In the genomic region with DNA sequence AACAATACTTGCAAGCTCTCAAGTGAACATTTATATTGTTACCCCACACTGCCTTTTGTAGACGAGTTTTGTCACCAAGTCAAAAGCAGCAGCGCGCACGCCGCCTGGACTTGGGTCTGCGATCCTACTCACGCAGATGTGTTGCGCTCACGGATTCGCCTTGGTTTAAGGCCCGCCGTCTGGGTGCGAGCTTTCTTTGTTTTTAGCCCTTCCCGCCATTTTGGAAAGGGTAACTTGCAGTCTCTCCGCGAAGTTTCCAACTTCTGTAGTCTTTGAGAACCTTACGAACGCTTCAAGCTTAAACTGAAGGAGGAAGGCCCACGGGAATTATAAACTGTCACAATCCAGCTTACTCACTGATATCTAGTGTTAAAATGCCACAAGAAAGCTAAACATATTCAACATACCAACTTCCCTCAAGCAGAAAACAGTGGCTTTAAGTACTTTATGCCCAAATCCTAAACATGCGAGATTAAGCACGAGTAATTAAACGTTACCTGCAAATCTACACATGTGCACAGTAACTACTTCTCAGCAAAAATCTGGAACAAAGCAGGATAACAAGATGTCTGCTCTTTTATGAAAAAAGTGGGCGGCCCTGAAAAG, we compare ENCODE assay signal across 8 cellular contexts.
DNase-seq lines count a peak whose midpoint lies in the region; ATAC-seq, FAIRE-seq and TF ChIP-seq lines count a peak whose summit lies in the region.

No MANE protein-coding gene starts in this region.

- intact Hi-C loops in naive thymus-derived CD4-positive, alpha-beta T cell (cut with micrococcal nuclease): loop anchor here (1.0 to 10.0 kb wide), 30 partner anchors 11 to 1608 kb away; a partner anchor contains a TSS
- intact Hi-C loops in upper lobe of right lung (cut with DNase I): no loop called here

- 1% methylated on average over 23 of the region's 23 CpGs for WGBS in esophagus, 2 donors

- no peak for TF ChIP-seq POLR2A in GM12892 (IDR thresholded peaks at IDR 0.05; ENCODE audit: low read depth, low read length)

- peaks cover 7 to 51% (median 33%) of the 10 kb centered on the region in 7 donors for H3K4me1 Mint-ChIP-seq in naive thymus-derived CD4-positive, alpha-beta T cell

- FAIRE-seq in GM12892 (lab: Jason Lieb, UNC): peak; percentile 71

- H3K27ac ChIP-seq in esophagus (ENCODE audit: low read depth in 2 of 2, low read length in 1 of 2) (peak overlapping the region; percentile 97 to 100), upper lobe of right lung (peak overlapping the region; percentile 91)
- peak overlapping the region; percentile 91 for H3K27ac ChIP-seq in naive thymus-derived CD4-positive, alpha-beta T cell (ENCODE audit: low read depth, low read length)

- H3K9me3 ChIP-seq in esophagus (ENCODE audit: control insufficient read depth in 2 of 2, insufficient read depth in 1 of 2, low read depth in 1 of 2, low read length in 1 of 2): no peaks in the 10 kb centered on the region
- no peaks in the 10 kb centered on the region for H3K9me3 ChIP-seq in naive thymus-derived CD4-positive, alpha-beta T cell (ENCODE audit: control insufficient read depth in 2 of 3, low read length in 3 of 3)
- no peaks in the 10 kb centered on the region for H3K9me3 ChIP-seq in upper lobe of right lung

- no peak for TF ChIP-seq CTCF in upper lobe of right lung (IDR thresholded peaks at IDR 0.05)

- H3K4me3 ChIP-seq in esophagus (ENCODE audit: low read depth in 1 of 2, low read length in 2 of 2): peak overlapping the region; percentile 64 to 81
- peak overlapping the region; percentile 88 for H3K4me3 ChIP-seq in naive thymus-derived CD4-positive, alpha-beta T cell (ENCODE audit: low read length)
- peak overlapping the region; percentile 62 for H3K4me3 ChIP-seq in upper lobe of right lung

- POLR2A ChIA-PET in naive thymus-derived CD4-positive, alpha-beta T cell (lab: Charles Lee): interaction anchor here (0.6 to 6.0 kb wide), 71 partner anchors 12 to 1609 kb away, joined by 3 to 362 read pairs (median 5); a partner anchor contains a TSS

- peak; percentile 19 for ATAC-seq in naive thymus-derived CD4-positive, alpha-beta T cell
- peak; percentile 33 for ATAC-seq in upper lobe of right lung
- no peak for ATAC-seq in HG02840 (IDR thresholded peaks at IDR 0.05; ENCODE audit: low FRiP score, unreplicated experiment)

- peaks cover 7 to 23% (median 15%) of the 10 kb centered on the region in 5 donors for H3K36me3 Mint-ChIP-seq in naive thymus-derived CD4-positive, alpha-beta T cell

- H3K27me3 ChIP-seq in esophagus (ENCODE audit: control insufficient read depth in 1 of 2, insufficient read depth in 2 of 2, low read length in 2 of 2) (no peaks in the 10 kb centered on the region), upper lobe of right lung (no peaks in the 10 kb centered on the region)
- no peaks in the 10 kb centered on the region for H3K27me3 ChIP-seq in naive thymus-derived CD4-positive, alpha-beta T cell (ENCODE audit: control insufficient read depth in 2 of 2, insufficient read depth in 2 of 2, low read length in 2 of 2)

- H3K9me3 Mint-ChIP-seq in naive thymus-derived CD4-positive, alpha-beta T cell: peaks cover 0 to 21% (median 5%) of the 10 kb centered on the region in 11 donors

- H3K4me3 Mint-ChIP-seq in naive thymus-derived CD4-positive, alpha-beta T cell: peak overlapping the region; percentile 86 to 96 (median 90)

- H3K27ac Mint-ChIP-seq in naive thymus-derived CD4-positive, alpha-beta T cell: peak overlapping the region; percentile 91 to 100 (median 98)

- H3K36me3 ChIP-seq in esophagus (ENCODE audit: control insufficient read depth in 2 of 2, insufficient read depth in 2 of 2, low read length in 1 of 2) (no peaks in the 10 kb centered on the region), upper lobe of right lung (no peaks in the 10 kb centered on the region)
- H3K36me3 ChIP-seq in naive thymus-derived CD4-positive, alpha-beta T cell (ENCODE audit: control insufficient read depth in 2 of 3, insufficient read depth in 3 of 3, low read length in 3 of 3): peaks cover 0 to 3% (median 0%) of the 10 kb centered on the region in 3 experiments

- no peak for DNase-seq in GM12892 (ENCODE audit: insufficient read length)
- peak; percentile 21 for DNase-seq in NCI-H460 (ENCODE audit: extremely low read depth, low read depth)
- peak; percentile 81 for DNase-seq in activated CD8-positive, alpha-beta memory T cell treated with anti-CD3 and anti-CD28 coated beads, Interleukin-2, amount 50 U/mL, for 48 hours
- peak; percentile 30 to 74 (median 64) for DNase-seq in naive thymus-derived CD4-positive, alpha-beta T cell
- peak; percentile 81 for DNase-seq in upper lobe of right lung
- DNase-seq in inferior parietal cortex (ENCODE audit: extremely low spot score): no peak

- H3K4me1 ChIP-seq in esophagus (ENCODE audit: control insufficient read depth in 2 of 2, insufficient read depth in 2 of 2, low read length in 1 of 2) (no peaks in the 10 kb centered on the region), upper lobe of right lung (peaks cover 14% of the 10 kb centered on the region)
- peaks cover 0 to 8% of the 10 kb centered on the region in 2 donors for H3K4me1 ChIP-seq in naive thymus-derived CD4-positive, alpha-beta T cell (ENCODE audit: control insufficient read depth in 2 of 2, insufficient read depth in 2 of 2, low read length in 2 of 2)

- CTCF ChIA-PET in naive thymus-derived CD4-positive, alpha-beta T cell (lab: Charles Lee): interaction anchor here (0.7 to 2.0 kb wide), 7 partner anchors 11 to 136 kb away, joined by 3 to 17 read pairs (median 4); a partner anchor contains a TSS

- peaks cover 0 to 9% (median 5%) of the 10 kb centered on the region in 5 donors for H3K27me3 Mint-ChIP-seq in naive thymus-derived CD4-positive, alpha-beta T cell

Comparison
In these comparisons a context has a peak if more than half of its experiments do, and no peak if none do; other contexts are left out.
1. DNase-seq: peak in NCI-H460 (single experiment), activated CD8-positive, alpha-beta memory T cell treated with anti-CD3 and anti-CD28 coated beads, Interleukin-2, amount 50 U/mL, for 48 hours (single experiment), naive thymus-derived CD4-positive, alpha-beta T cell (9 of 9) and upper lobe of right lung (single experiment); none in GM12892 (single experiment) and inferior parietal cortex (single experiment).
2. Peak in every context shown above with its lines, with median percentiles within 50 percentile points of each other: H3K27ac ChIP-seq and H3K4me3 ChIP-seq.